ENCODE assay signal across 8 cellular contexts in the genomic region with DNA sequence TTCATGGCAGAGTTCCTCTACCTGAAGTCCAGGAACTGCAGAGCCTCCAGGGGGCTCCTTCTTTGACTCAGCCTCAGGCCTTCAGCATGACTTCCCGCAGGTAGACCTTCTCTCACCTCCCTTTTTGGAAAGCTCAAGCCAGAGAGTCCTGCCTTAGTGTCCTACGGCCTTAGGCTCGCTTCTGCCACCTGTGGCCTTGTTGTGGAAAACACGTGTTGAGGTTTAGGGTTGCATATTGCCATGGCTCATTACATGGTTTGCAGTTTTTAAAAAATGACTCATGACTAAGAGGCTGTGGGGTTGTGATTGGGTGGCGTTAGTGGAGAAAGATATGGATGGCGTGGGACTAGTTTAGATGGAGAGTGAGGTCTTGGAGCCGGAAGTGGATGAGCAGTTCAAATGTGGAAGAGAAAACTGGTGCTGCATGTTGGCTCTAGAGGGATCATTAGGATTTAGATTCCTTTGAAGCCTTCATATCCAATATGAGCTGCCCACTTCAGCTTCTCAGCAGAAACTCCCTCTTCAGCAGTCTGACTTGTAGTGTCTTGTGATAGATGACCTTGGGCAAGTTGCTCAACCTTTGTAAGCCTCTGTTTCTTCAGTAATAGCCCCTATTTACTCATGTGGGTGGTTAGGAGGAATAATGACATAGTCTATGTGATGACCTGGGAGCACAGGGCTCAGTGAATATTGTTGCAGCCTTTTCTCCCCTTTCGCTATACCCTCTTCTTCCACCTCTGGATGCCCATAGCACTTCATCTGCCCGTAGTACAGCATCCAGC. TPM values are rescaled to one million over a fixed set of nuclear protein-coding genes. Genes with fewer than 3 reads are reported as not detected.
DNase-seq lines count a peak whose midpoint lies in the region; ATAC-seq and TF ChIP-seq lines count a peak whose summit lies in the region.

No MANE protein-coding gene starts in this region.

- no peaks in the 10 kb centered on the region for H3K36me3 ChIP-seq in liver (ENCODE audit: control insufficient read depth in 4 of 4, insufficient read depth in 3 of 4, low read depth in 1 of 4, low read length in 3 of 4)

- H3K27ac ChIP-seq in liver (ENCODE audit: low read depth in 1 of 2, low read length in 2 of 2) = no peak overlapping the region

- peak; percentile 87 to 91 for TF ChIP-seq RAD21 in liver (IDR thresholded peaks at IDR 0.05)

- H3K9ac ChIP-seq in liver (ENCODE audit: low read depth in 1 of 2, low read length in 2 of 2) = no peak overlapping the region

- H3K27me3 ChIP-seq in liver (ENCODE audit: control insufficient read depth in 4 of 4, insufficient read depth in 4 of 4, low read length in 3 of 4) = no peaks in the 10 kb centered on the region

- in situ Hi-C loops in G401 (cut with HindIII; ENCODE audit: low sequenced_read_pairs) = no loop called here

- DNase-seq in AG10803 (ENCODE audit: low read depth) (no peak), NCI-H1694 (lab: John Stamatoyannopoulos, UW) (peak; percentile 35), amniotic epithelial cell (ENCODE audit: low read depth) (peak; percentile 92), amniotic stem cell (lab: John Stamatoyannopoulos, UW) (no peak), G401 (ENCODE audit: low spot score) (no peak)

- H3K4me1 ChIP-seq in liver (ENCODE audit: control insufficient read depth in 4 of 4, insufficient read depth in 4 of 4, low read length in 3 of 4) = peaks cover 0 to 14% (median 4%) of the 10 kb centered on the region in 4 donors

- TF ChIP-seq CTCF in AG10803 (conservative IDR thresholded peaks at IDR 0.05; ENCODE audit: low read length) (peak; percentile 32), liver (IDR thresholded peaks at IDR 0.05; ENCODE audit: low read depth, low read length, missing input control) (peak; percentile 45)

- H3K9me3 ChIP-seq in liver (ENCODE audit: control insufficient read depth in 4 of 4, low read length in 3 of 4) = no peaks in the 10 kb centered on the region

- H3K4me3 ChIP-seq in AG10803 (ENCODE audit: low read length) (no peak overlapping the region), liver (ENCODE audit: low read depth in 1 of 3, low read length in 3 of 3) (no peak overlapping the region)

- 61% methylated on average over 9 of the region's 9 CpGs for WGBS in liver

- peak; percentile 86 for ATAC-seq in GM18498 (IDR thresholded peaks at IDR 0.05; ENCODE audit: unreplicated experiment)
- ATAC-seq in HG02678 (IDR thresholded peaks at IDR 0.05; ENCODE audit: unreplicated experiment) = peak; percentile 84

TF ChIP-seq in liver, 16 proteins besides CTCF, POLR2A, EP300 and RAD21:
- TF ChIP-seq GABPA (IDR thresholded peaks at IDR 0.05 in 1 of 2, conservative IDR thresholded peaks at IDR 0.05 in 1 of 2) (no peak), RXRA (IDR thresholded peaks at IDR 0.05) (peak; percentile 8 to 51), SP1 (IDR thresholded peaks at IDR 0.05) (no peak), JUND (IDR thresholded peaks at IDR 0.05) (peak in 1 of 2 donors; percentile 9), MAX (IDR thresholded peaks at IDR 0.05) (peak; percentile 71), HNF4G (IDR thresholded peaks at IDR 0.05) (peak; percentile 14), HNF4A (conservative IDR thresholded peaks at IDR 0.05) (peak in 1 of 2 donors; percentile 14)
- TF ChIP-seq, protein P1, sequence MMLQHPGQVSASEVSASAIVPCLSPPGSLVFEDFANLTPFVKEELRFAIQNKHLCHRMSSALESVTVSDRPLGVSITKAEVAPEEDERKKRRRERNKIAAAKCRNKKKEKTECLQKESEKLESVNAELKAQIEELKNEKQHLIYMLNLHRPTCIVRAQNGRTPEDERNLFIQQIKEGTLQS (IDR thresholded peaks at IDR 0.05) = no peak

RNA-seq across cellular contexts. Expression of gene FGGY, which starts 6.5 kb away (rescaled TPM):
- 10 to 100 TPM; 16.0 to 67.0 TPM for total RNA-seq in liver
- polyA plus RNA-seq in liver = 10 to 100 TPM; 33.8 to 53.0 TPM
- total RNA-seq in G401 (2014; rRNA removed; shearing (Covaris generic)) = 10.2 and 23.4 TPM in 2 replicates

Comparison
In these comparisons a context has a peak if more than half of its experiments do, and no peak if none do; other contexts are left out.
1. DNase-seq: peak in NCI-H1694 (single experiment) and amniotic epithelial cell (single experiment); none in AG10803 (single experiment), amniotic stem cell (single experiment) and G401 (single experiment).